In the genomic region with DNA sequence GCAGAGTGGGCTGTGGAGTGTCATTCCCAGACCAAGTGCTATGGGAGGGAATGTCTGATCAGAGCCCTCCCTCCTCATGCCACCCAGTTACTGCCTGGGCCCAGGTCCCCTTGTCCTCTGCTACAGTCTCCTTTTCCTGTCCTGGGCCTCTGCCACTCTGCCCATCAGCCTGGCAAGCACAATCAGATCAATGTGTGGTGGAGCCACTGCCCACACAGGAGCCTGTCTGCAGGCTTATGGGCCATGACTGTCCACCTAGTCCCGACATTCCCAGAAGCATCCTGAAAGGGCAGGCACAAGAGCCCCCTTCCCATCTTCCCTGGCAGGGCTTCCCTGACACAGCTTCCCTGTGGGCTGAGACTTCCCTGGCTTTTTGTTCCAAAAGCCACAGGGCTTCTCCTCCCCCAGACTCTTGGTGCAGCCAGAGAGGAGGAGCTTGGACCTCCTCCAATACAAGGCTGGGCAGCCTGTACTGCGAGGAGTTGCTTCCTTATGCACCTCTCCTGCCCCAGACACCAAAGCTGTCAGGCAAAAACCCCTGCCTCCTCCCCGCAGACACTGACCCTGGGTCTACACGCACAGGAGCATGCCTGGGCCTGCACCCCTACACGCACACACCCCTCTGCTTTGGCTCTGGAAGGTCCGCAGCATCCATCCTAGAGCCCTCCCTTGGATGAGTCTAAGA, we compare ENCODE assay signal across 9 cellular contexts. TPM values are rescaled to one million over a fixed set of nuclear protein-coding genes. Genes with fewer than 3 reads are reported as not detected.
DNase-seq lines count a peak whose midpoint lies in the region; ATAC-seq, FAIRE-seq and TF ChIP-seq lines count a peak whose summit lies in the region.
"Had no signal": no experiment of that assay in that cellular context is flagged by ENCODE, and none has a peak within 500 bp of the region (broad histone marks: within the 10 kb centered on the region; RNA-seq: fewer than 3 reads in every experiment).

No MANE protein-coding gene starts in this region.

- H3K36me3 Mint-ChIP-seq in CD14-positive monocyte = no peaks in the 10 kb centered on the region
- H3K36me3 Mint-ChIP-seq: activated naive CD8-positive, alpha-beta T cell treated with anti-CD3 and anti-CD28 coated beads for 36 hours had no signal

- H3K27ac Mint-ChIP-seq in CD14-positive monocyte = peak overlapping the region in 2 of 7 donors; percentile 28 to 31
- H3K27ac Mint-ChIP-seq: activated naive CD8-positive, alpha-beta T cell treated with anti-CD3 and anti-CD28 coated beads for 36 hours had no signal

- intact Hi-C loops in pancreas (cut with DNase I) (no loop called here), CD14-positive monocyte (cut with micrococcal nuclease) (no loop called here)

- H3K4me3 ChIP-seq in epithelial cell of esophagus (ENCODE audit: low read length) = no peak overlapping the region
- H3K4me3 ChIP-seq in pancreas = no peak overlapping the region

- ATAC-seq in pancreas = peak in 3 of 4 donors; percentile 81 to 86 (median 81)
- no peak for ATAC-seq in HG03025 (IDR thresholded peaks at IDR 0.05; ENCODE audit: low FRiP score, unreplicated experiment)

- no peaks in the 10 kb centered on the region for H3K9me3 ChIP-seq in pancreas

- no peaks in the 10 kb centered on the region for H3K27me3 ChIP-seq in pancreas

- H3K27ac ChIP-seq in pancreas = no peak overlapping the region

- peaks cover 6% of the 10 kb centered on the region for H3K4me1 Mint-ChIP-seq in CD14-positive monocyte
- H3K4me1 Mint-ChIP-seq: activated naive CD8-positive, alpha-beta T cell treated with anti-CD3 and anti-CD28 coated beads for 36 hours had no signal

- no peak overlapping the region for H3K4me3 Mint-ChIP-seq in CD14-positive monocyte
- H3K4me3 Mint-ChIP-seq: activated naive CD8-positive, alpha-beta T cell treated with anti-CD3 and anti-CD28 coated beads for 36 hours had no signal

- DNase-seq in EL = peak; percentile 9
- DNase-seq in NCI-H446 (lab: John Stamatoyannopoulos, UW) = peak; percentile 96
- peak; percentile 58 for DNase-seq in epithelial cell of esophagus (ENCODE audit: low read depth)
- DNase-seq in pancreas = peak in 2 of 6 donors; percentile 33 to 37
- DNase-seq in CD14-positive monocyte (ENCODE audit: low spot score) = no peak
- DNase-seq in A172 (ENCODE audit: low spot score) = no peak
- no peak for DNase-seq in activated CD8-positive, alpha-beta memory T cell treated with anti-CD3 and anti-CD28 coated beads, Interleukin-2, amount 50 U/mL, for 4 hours
- DNase-seq: activated naive CD8-positive, alpha-beta T cell treated with anti-CD3 and anti-CD28 coated beads for 36 hours had no signal

- peaks cover 0 to 2% (median 0%) of the 10 kb centered on the region in 7 donors for H3K9me3 Mint-ChIP-seq in CD14-positive monocyte
- H3K9me3 Mint-ChIP-seq: activated naive CD8-positive, alpha-beta T cell treated with anti-CD3 and anti-CD28 coated beads for 36 hours had no signal

- H3K27me3 Mint-ChIP-seq in CD14-positive monocyte (ENCODE audit: low read depth in 3 of 3) = peaks cover 2 to 4% (median 3%) of the 10 kb centered on the region in 3 donors
- H3K27me3 Mint-ChIP-seq: activated naive CD8-positive, alpha-beta T cell treated with anti-CD3 and anti-CD28 coated beads for 36 hours had no signal

- no peaks in the 10 kb centered on the region for H3K36me3 ChIP-seq in pancreas

- TF ChIP-seq CTCF in epithelial cell of esophagus (IDR thresholded peaks at IDR 0.05; ENCODE audit: insufficient read depth, low read depth, low read length, missing control alignments) = no peak
- no peak for TF ChIP-seq CTCF in pancreas (IDR thresholded peaks at IDR 0.05)
- TF ChIP-seq CTCF in CD14-positive monocyte (IDR thresholded peaks at IDR 0.05) = no peak

- FAIRE-seq in pancreas (lab: Jason Lieb, UNC) = no peak

- H3K4me1 ChIP-seq in pancreas = no peaks in the 10 kb centered on the region

- 43 to 53% methylated on average over 6 of the region's 6 CpGs for WGBS in pancreas, 2 donors

RNA-seq across cellular contexts. Expression of gene CNTN2, which starts 29.2 kb away (rescaled TPM):
- total RNA-seq in pancreas = under 1 TPM in 5 of 6 donors, not detected in 1; 0.09 to 0.44 (median 0.25) TPM
- polyA plus RNA-seq in pancreas (under 1 TPM; 0.09 to 0.27 TPM), CD14-positive monocyte (not detected)
- 1.8 TPM in 1 of 2 replicates, not detected in the other for total RNA-seq in A172 (2014; rRNA removed; shearing (Covaris generic))
- total RNA-seq: activated naive CD8-positive, alpha-beta T cell treated with anti-CD3 and anti-CD28 coated beads for 36 hours had no signal

Comparison
In these comparisons a context has a peak if more than half of its experiments do, and no peak if none do; other contexts are left out.
1. DNase-seq: peak in EL (single experiment), NCI-H446 (2 of 2) and epithelial cell of esophagus (single experiment); none in CD14-positive monocyte (single experiment), A172 (single experiment) and activated CD8-positive, alpha-beta memory T cell treated with anti-CD3 and anti-CD28 coated beads, Interleukin-2, amount 50 U/mL, for 4 hours (single experiment).